Comparison of ENCODE assay signal across 13 cellular contexts in genomic region chr11:43988040-43988793, GRCh38. TPM values are rescaled to one million over a fixed set of nuclear protein-coding genes. Genes with fewer than 3 reads are reported as not detected.
A peak's percentile ranks its signal among the peaks of the same experiment; 100 is the strongest.
DNase-seq lines count a peak whose midpoint lies in the region; ATAC-seq and TF ChIP-seq lines count a peak whose summit lies in the region.
"Had no signal": no experiment of that assay in that cellular context is flagged by ENCODE, and none has a peak within 500 bp of the region (broad histone marks: within the 10 kb centered on the region; RNA-seq: fewer than 3 reads in every experiment).

No MANE protein-coding gene starts in this region.

- DNase-seq in BE2C (no peak), Peyer's patch (no peak), fibroblast of the aortic adventitia (ENCODE audit: low read depth) (peak; percentile 39), psoas muscle (no peak), globus pallidus (ENCODE audit: low spot score) (no peak)
- DNase-seq: activated T-cell treated with anti-CD3 and anti-CD28 coated beads, Interleukin-2, amount 50 U/mL, for 48 hours; H7 had no signal

- no peaks in the 10 kb centered on the region for H3K27me3 ChIP-seq in BE2C
- no peaks in the 10 kb centered on the region for H3K27me3 ChIP-seq in Peyer's patch
- peaks cover 0 to 5% (median 0%) of the 10 kb centered on the region in 3 donors for H3K27me3 ChIP-seq in psoas muscle (ENCODE audit: insufficient read depth in 3 of 3, low read length in 2 of 3)

- intact Hi-C loops in psoas muscle (cut with DNase I), result loop anchor here in 1 of 2 donors (5.0 kb wide), 1 partner anchor 44 kb away; no protein-coding TSS in a partner anchor

- H3K36me3 ChIP-seq in BE2C (no peaks in the 10 kb centered on the region), Peyer's patch (no peaks in the 10 kb centered on the region), psoas muscle (ENCODE audit: insufficient read depth in 1 of 2, low read depth in 1 of 2) (no peaks in the 10 kb centered on the region)

- WGBS in psoas muscle, 3 donors, result 49 to 59% (median 51%) methylated on average over 13 of the region's 13 CpGs

- H3K27ac ChIP-seq in Peyer's patch (peak overlapping the region; percentile 19 to 81 (median 40)), psoas muscle (peak overlapping the region; percentile 72)

- no peaks in the 10 kb centered on the region for H3K9me3 ChIP-seq in BE2C
- H3K9me3 ChIP-seq in Peyer's patch, result no peaks in the 10 kb centered on the region
- no peaks in the 10 kb centered on the region for H3K9me3 ChIP-seq in psoas muscle

- peaks cover 7% of the 10 kb centered on the region for H3K4me1 ChIP-seq in BE2C
- peaks cover 0 to 23% (median 0%) of the 10 kb centered on the region in 4 donors for H3K4me1 ChIP-seq in Peyer's patch
- peaks cover 41% of the 10 kb centered on the region for H3K4me1 ChIP-seq in psoas muscle

- ATAC-seq in psoas muscle (peak in 2 of 4 donors; percentile 10 to 17), GM21367 (IDR thresholded peaks at IDR 0.05; ENCODE audit: unreplicated experiment) (no peak), GM21360 (IDR thresholded peaks at IDR 0.05; ENCODE audit: unreplicated experiment) (no peak), HG03469 (IDR thresholded peaks at IDR 0.05; ENCODE audit: unreplicated experiment) (no peak)

- TF ChIP-seq CTCF in BE2C (IDR thresholded peaks at IDR 0.05; ENCODE audit: low read depth, low read length) (peak; percentile 21), Peyer's patch (IDR thresholded peaks at IDR 0.05) (no peak), fibroblast of the aortic adventitia (IDR thresholded peaks at IDR 0.05; ENCODE audit: insufficient read depth, low read length) (peak; percentile 53), psoas muscle (IDR thresholded peaks at IDR 0.05) (no peak)

- no peak for TF ChIP-seq POLR2A in Peyer's patch (IDR thresholded peaks at IDR 0.05)

- H3K4me3 ChIP-seq in BE2C (ENCODE audit: low read depth, low read length) (no peak overlapping the region), Peyer's patch (no peak overlapping the region), fibroblast of the aortic adventitia (ENCODE audit: low read depth, low read length) (no peak overlapping the region), psoas muscle (no peak overlapping the region)

RNA-seq across cellular contexts. Expression of gene C11orf96, which starts 45.8 kb away (rescaled TPM):
- polyA plus RNA-seq in BE2C (2012; ENCODE audit: insufficient read depth, insufficient read length, low read depth), result 125 TPM
- total RNA-seq in Peyer's patch, result 10 to 100 TPM in 3 of 4 donors, 1 to 10 TPM in 1; 4.9 to 82.5 (median 31.6) TPM
- total RNA-seq in fibroblast of the aortic adventitia (ENCODE audit: low replicate concordance), result 3.2 and 6.3 TPM in 2 replicates
- total RNA-seq in psoas muscle, result 100 to 1,000 TPM in 1 of 4 donors, 10 to 100 TPM in 3; 16.5 to 122 (median 61.0) TPM
- 10 to 100 TPM in 1 of 3 donors, 1 to 10 TPM in 2; 8.5 to 13.2 (median 10.0) TPM for polyA plus RNA-seq in psoas muscle
- polyA plus RNA-seq: CD14-positive monocyte had no signal

RNA-seq across cellular contexts. Expression of gene ACCSL, which starts 59.6 kb away (rescaled TPM):
- not detected for polyA plus RNA-seq in BE2C (2012; ENCODE audit: insufficient read depth, insufficient read length, low read depth)
- total RNA-seq in Peyer's patch (not detected), fibroblast of the aortic adventitia (ENCODE audit: low replicate concordance) (not detected in 2 replicates), psoas muscle (not detected)
- under 1 TPM in 1 of 3 donors, not detected in 2; 0.01 TPM for polyA plus RNA-seq in psoas muscle
- total RNA-seq: H7; myocyte; T-helper 2 cell treated with Interferon-gamma antibody and Interleukin-4, amounts not matched to agents 100 ng/mL and 5 ng/mL, for 36 hours had no signal
- polyA plus RNA-seq: CD14-positive monocyte had no signal

Comparison
In these comparisons a context has a peak if more than half of its experiments do, and no peak if none do; other contexts are left out.
1. CTCF ChIP-seq: peak in BE2C (single experiment) and fibroblast of the aortic adventitia (single experiment); none in Peyer's patch (0 of 6) and psoas muscle (single experiment).